8 cellular contexts compared by ENCODE assay signal in genomic region chr20:20593447-20594170, GRCh38.
DNase-seq lines count a peak whose midpoint lies in the region; ATAC-seq lines count a peak whose summit lies in the region.

No MANE protein-coding gene starts in this region.

- DNase-seq in stimulated activated CD4-positive, alpha-beta T cell treated with anti-CD3 and anti-CD28 coated beads, Interleukin-12 subunit alpha, Interleukin-12 subunit beta, amount 100 ng/mL, for 48 hours (ENCODE audit: low read depth in 2 of 3, low spot score in 1 of 3) = peak in 2 of 3 donors; percentile 2 to 30
- no peak for DNase-seq in stimulated activated CD4-positive, alpha-beta T cell treated with anti-CD3 and anti-CD28 coated beads, Interleukin-4, amount 100 ng/mL, for 1 hour
- DNase-seq in M059J (ENCODE audit: low read depth) (peak; percentile 56), SHP77 treated with DMSO at 0.1 percent for 48 hours (lab: John Stamatoyannopoulos, UW) (peak; percentile 93), fibroblast of gingiva (ENCODE audit: low read depth) (peak; percentile 75), occipital lobe (lab: John Stamatoyannopoulos, UW) (peak; percentile 44)

- no peak for ATAC-seq in GM18498 (IDR thresholded peaks at IDR 0.05; ENCODE audit: unreplicated experiment)
- no peak for ATAC-seq in GM21423 (IDR thresholded peaks at IDR 0.05; ENCODE audit: unreplicated experiment)
